11 cellular contexts compared by ENCODE assay signal in the genomic region with DNA sequence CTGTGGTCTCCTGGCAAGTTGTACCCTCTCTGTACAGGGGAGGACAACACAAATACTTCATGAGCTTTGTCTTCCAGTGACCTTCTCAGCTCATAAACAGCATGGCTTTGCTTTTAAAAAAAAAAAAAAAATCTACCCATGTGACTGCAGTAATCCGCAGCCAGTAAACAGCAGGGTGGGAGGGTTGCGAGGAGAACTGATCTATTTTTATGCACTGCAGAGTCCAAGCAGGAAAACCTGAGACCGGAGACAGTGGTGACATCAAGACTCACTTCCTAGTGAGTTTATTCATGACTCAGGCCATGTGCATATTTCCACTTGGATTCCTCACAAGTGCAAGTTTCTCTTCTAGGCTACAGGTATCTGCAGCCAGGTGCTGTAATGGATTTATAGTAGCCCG.
DNase-seq lines count a peak whose midpoint lies in the region; ATAC-seq, FAIRE-seq and TF ChIP-seq lines count a peak whose summit lies in the region.
"Had no signal": no experiment of that assay in that cellular context is flagged by ENCODE, and none has a peak within 500 bp of the region (broad histone marks: within the 10 kb centered on the region; RNA-seq: fewer than 3 reads in every experiment).

No MANE protein-coding gene starts in this region.

- H4K20me1 ChIP-seq in astrocyte (ENCODE audit: insufficient read depth, low read length) = no peaks in the 10 kb centered on the region

- no TSS peak for BruUV-seq in MCF 10A (replicated peaks; lab: Mats Ljungman, UMichigan)

- H3K27ac Mint-ChIP-seq in MCF 10A (ENCODE audit: low read depth, unreplicated experiment) (no peak overlapping the region), astrocyte (ENCODE audit: unreplicated experiment) (peak overlapping the region; percentile 26)

- H3K27ac ChIP-seq in breast epithelium (no peak overlapping the region), astrocyte (ENCODE audit: low read depth, low read length) (no peak overlapping the region), right cardiac atrium (ENCODE audit: low read length) (peak overlapping the region; percentile 78), coronary artery (no peak overlapping the region)
- H3K27ac ChIP-seq: lower lobe of right lung, stomach had no signal

- intact Hi-C loops in MCF 10A (cut with micrococcal nuclease) = no loop called here
- intact Hi-C loops in breast epithelium (cut with DNase I; ENCODE audit: low total_unique reads) = no loop called here
- intact Hi-C loops in right cardiac atrium (cut with DNase I) = no loop called here

- CTCF ChIA-PET in MCF 10A (lab: Yijun Ruan, JAX) = no interaction called here

- H3K4me1 ChIP-seq in breast epithelium (no peaks in the 10 kb centered on the region), astrocyte (ENCODE audit: insufficient read depth, low read length) (peaks cover 2% of the 10 kb centered on the region), right cardiac atrium (ENCODE audit: control insufficient read depth, insufficient read depth, low read length) (peaks cover 13% of the 10 kb centered on the region)
- H3K4me1 ChIP-seq: lower lobe of right lung had no signal

- H3K4me3 ChIP-seq in breast epithelium = no peak overlapping the region
- H3K4me3 ChIP-seq in astrocyte (ENCODE audit: insufficient read depth, low read depth, low read length) = no peak overlapping the region
- no peak overlapping the region for H3K4me3 ChIP-seq in right cardiac atrium (ENCODE audit: low read length)
- H3K4me3 ChIP-seq in coronary artery = no peak overlapping the region
- H3K4me3 ChIP-seq: lower lobe of right lung, stomach had no signal

- no peak for TF ChIP-seq POLR2A in breast epithelium (IDR thresholded peaks at IDR 0.05)

- no peaks in the 10 kb centered on the region for H3K36me3 ChIP-seq in breast epithelium
- peaks cover 8% of the 10 kb centered on the region for H3K36me3 ChIP-seq in astrocyte (ENCODE audit: insufficient read depth, low read length)

- no peaks in the 10 kb centered on the region for H3K4me1 Mint-ChIP-seq in MCF 10A (ENCODE audit: insufficient read depth, unreplicated experiment)
- H3K4me1 Mint-ChIP-seq in astrocyte (ENCODE audit: low read depth, unreplicated experiment) = peaks cover 18% of the 10 kb centered on the region

- H3K4me3 Mint-ChIP-seq in MCF 10A (ENCODE audit: unreplicated experiment) (no peak overlapping the region), astrocyte (ENCODE audit: unreplicated experiment) (no peak overlapping the region)

- peak; percentile 77 to 87 for ATAC-seq in right cardiac atrium
- ATAC-seq in HG02588 (IDR thresholded peaks at IDR 0.05; ENCODE audit: unreplicated experiment) = no peak
- ATAC-seq: lower lobe of right lung had no signal

- no peaks in the 10 kb centered on the region for H3K27me3 ChIP-seq in breast epithelium
- H3K27me3 ChIP-seq in astrocyte (ENCODE audit: insufficient read depth, low read length) = no peaks in the 10 kb centered on the region
- no peaks in the 10 kb centered on the region for H3K27me3 ChIP-seq in right cardiac atrium (ENCODE audit: control insufficient read depth, insufficient read depth)
- H3K27me3 ChIP-seq: stomach had no signal

- H3K9me3 Mint-ChIP-seq in MCF 10A (ENCODE audit: unreplicated experiment) (no peaks in the 10 kb centered on the region), astrocyte (ENCODE audit: unreplicated experiment) (no peaks in the 10 kb centered on the region)

- H3K27me3 Mint-ChIP-seq in MCF 10A (ENCODE audit: insufficient read depth, unreplicated experiment) (no peaks in the 10 kb centered on the region), astrocyte (ENCODE audit: low read depth, unreplicated experiment) (no peaks in the 10 kb centered on the region)

- no peak overlapping the region for H3K4me2 ChIP-seq in astrocyte (ENCODE audit: low read length)

- H2AFZ ChIP-seq in astrocyte (ENCODE audit: low read depth, low read length) = no peak overlapping the region

- FAIRE-seq in astrocyte (lab: Jason Lieb, UNC) = no peak

- H3K79me2 ChIP-seq in astrocyte (ENCODE audit: insufficient read depth, low read length) = no peaks in the 10 kb centered on the region

- DNase-seq in MCF 10A (ENCODE audit: unreplicated experiment) (peak; percentile 8), breast epithelium (ENCODE audit: low spot score in 2 of 2) (no peak), astrocyte (ENCODE audit: low read depth) (peak; percentile 29), right cardiac atrium (no peak), NK-92 (lab: John Stamatoyannopoulos, UW; ENCODE audit: unreplicated experiment) (no peak), NCI-H774 (lab: John Stamatoyannopoulos, UW) (no peak), coronary artery (ENCODE audit: low spot score) (no peak)
- DNase-seq: activated gamma-delta T cell treated with Interleukin-2 at 50 U/mL for 16 hours, lower lobe of right lung, stomach had no signal

- TF ChIP-seq CTCF in MCF 10A (IDR thresholded peaks at IDR 0.05; ENCODE audit: unreplicated experiment) (no peak), breast epithelium (IDR thresholded peaks at IDR 0.05) (no peak), astrocyte (IDR thresholded peaks at IDR 0.05; ENCODE audit: insufficient read depth, low read depth, low read length) (no peak), coronary artery (IDR thresholded peaks at IDR 0.05) (no peak)

- H3K9me3 ChIP-seq in breast epithelium = no peaks in the 10 kb centered on the region
- H3K9me3 ChIP-seq in astrocyte (ENCODE audit: insufficient read depth, low read depth, low read length) = no peaks in the 10 kb centered on the region
- H3K9me3 ChIP-seq in right cardiac atrium (ENCODE audit: control insufficient read depth, low read length) = no peaks in the 10 kb centered on the region
- H3K9me3 ChIP-seq: lower lobe of right lung, stomach had no signal

- no peak overlapping the region for H3K9ac ChIP-seq in astrocyte (ENCODE audit: low read length)

- 36% methylated on average over 4 of the region's 4 CpGs for WGBS in right cardiac atrium

- POLR2A ChIA-PET in MCF 10A (lab: Yijun Ruan, JAX) = no interaction called here

- H3K36me3 Mint-ChIP-seq in MCF 10A (ENCODE audit: insufficient read depth, unreplicated experiment) = peaks cover 30% of the 10 kb centered on the region
- H3K36me3 Mint-ChIP-seq in astrocyte (ENCODE audit: low read depth, unreplicated experiment) = peaks cover 11% of the 10 kb centered on the region

Comparison
In these comparisons a context has a peak if more than half of its experiments do, and no peak if none do; other contexts are left out.
1. DNase-seq: peak in MCF 10A (single experiment) and astrocyte (single experiment); none in breast epithelium (0 of 2), right cardiac atrium (0 of 3), NK-92 (single experiment), NCI-H774 (single experiment) and coronary artery (single experiment).